ENCODE assay signal across 22 cellular contexts in genomic region chr15:64656508-64656907, GRCh38.
DNase-seq lines count a peak whose midpoint lies in the region; ATAC-seq, FAIRE-seq and TF ChIP-seq lines count a peak whose summit lies in the region.
"Had no signal": no experiment of that assay in that cellular context is flagged by ENCODE, and none has a peak within 500 bp of the region (broad histone marks: within the 10 kb centered on the region; RNA-seq: fewer than 3 reads in every experiment).

No MANE protein-coding gene starts in this region.

- BruUV-seq in HepG2 (replicated peaks; lab: Mats Ljungman, UMichigan) (no TSS peak), K562 (replicated peaks; lab: Mats Ljungman, UMichigan) (no TSS peak)

- peaks cover 10% of the 10 kb centered on the region for H3K36me3 Mint-ChIP-seq in progenitor cell of endocrine pancreas (ENCODE audit: insufficient read depth)

- no peak for DNase-seq in HepG2 (ENCODE audit: low spot score)
- DNase-seq in right lobe of liver = no peak
- no peak for DNase-seq in K562 (ENCODE audit: extremely low read depth in 1 of 4, low spot score in 3 of 4)
- DNase-seq in progenitor cell of endocrine pancreas (ENCODE audit: low spot score, unreplicated experiment) = no peak
- no peak for DNase-seq in SW 1271 (lab: John Stamatoyannopoulos, UW)
- no peak for DNase-seq in NCI-H526 treated with DMSO at 0.1 percent for 48 hours (lab: John Stamatoyannopoulos, UW)
- DNase-seq in activated T-cell treated with anti-CD3 and anti-CD28 coated beads for 4 hours = no peak
- DNase-seq: AML-193; Caco-2; Calu3; CD4-positive, alpha-beta T cell; CD8-positive, alpha-beta T cell; DMS79 treated with DMSO at 0.1 percent for 48 hours; GF-D8 had no signal

- H3K9ac ChIP-seq in HepG2 (ENCODE audit: insufficient read depth, low read depth, low read length) (no peak overlapping the region), K562 (ENCODE audit: insufficient read depth in 1 of 2, low read depth in 2 of 2, low read length in 2 of 2) (no peak overlapping the region)

- POLR2A ChIA-PET in HepG2 (lab: Yijun Ruan, JAX) (no interaction called here), K562 (lab: Yijun Ruan, JAX) (no interaction called here)

- no peaks in the 10 kb centered on the region for H3K9me3 Mint-ChIP-seq in progenitor cell of endocrine pancreas (ENCODE audit: low read depth)
- H3K9me3 Mint-ChIP-seq: CD4-positive, alpha-beta T cell; CD8-positive, alpha-beta T cell had no signal

- TF ChIP-seq RAD21 in HepG2 (CRISPR knock-in tag; IDR thresholded peaks at IDR 0.05) = no peak
- no peak for TF ChIP-seq RAD21 in K562 (CRISPR knock-in tag; conservative IDR thresholded peaks at IDR 0.05 in 1 of 2, IDR thresholded peaks at IDR 0.05 in 1 of 2)

- H3K27me3 Mint-ChIP-seq in progenitor cell of endocrine pancreas = no peaks in the 10 kb centered on the region
- H3K27me3 Mint-ChIP-seq: B cell; CD4-positive, alpha-beta T cell had no signal

- TF ChIP-seq CTCF in HepG2 (CRISPR knock-in tag; IDR thresholded peaks at IDR 0.05) (no peak), right lobe of liver (IDR thresholded peaks at IDR 0.05) (no peak), K562 (IDR thresholded peaks at IDR 0.05 in 2 of 3, conservative IDR thresholded peaks at IDR 0.05 in 1 of 3; ENCODE audit: insufficient read depth in 2 of 3, low read depth in 1 of 3, low read length in 3 of 3) (no peak), progenitor cell of endocrine pancreas (IDR thresholded peaks at IDR 0.05; ENCODE audit: unreplicated experiment) (no peak)

- ATAC-seq in HepG2 (no peak), right lobe of liver (no peak), K562 (no peak)
- ATAC-seq: A549; CD8-positive, alpha-beta T cell had no signal

- peaks cover 2 to 4% of the 10 kb centered on the region in 2 experiments; a peak in 2 of 5 replicates for H3K36me3 ChIP-seq in HepG2 (replicated peaks in 1 of 2; ENCODE audit: control insufficient read depth in 1 of 2, insufficient read depth in 2 of 2, low read length in 2 of 2)
- H3K36me3 ChIP-seq in right lobe of liver = no peaks in the 10 kb centered on the region
- peaks cover 15% of the 10 kb centered on the region; the same call in 2 of the 3 replicates for H3K36me3 ChIP-seq in K562 (ENCODE audit: control insufficient read depth, insufficient read depth, low read length)

- TF ChIP-seq POLR2A in HepG2 (IDR thresholded peaks at IDR 0.05; ENCODE audit: insufficient read depth in 1 of 2, low read depth in 2 of 2, low read length in 2 of 2) (no peak), right lobe of liver (IDR thresholded peaks at IDR 0.05) (no peak), K562 (conservative IDR thresholded peaks at IDR 0.05) (no peak)

- H3K4me3 Mint-ChIP-seq in progenitor cell of endocrine pancreas (ENCODE audit: low read depth) = no peak overlapping the region
- H3K4me3 Mint-ChIP-seq: B cell; CD4-positive, alpha-beta T cell; CD8-positive, alpha-beta T cell had no signal

- H3K9me3 ChIP-seq in HepG2 (ENCODE audit: low read length) = no peaks in the 10 kb centered on the region
- H3K9me3 ChIP-seq in right lobe of liver = no peaks in the 10 kb centered on the region
- H3K9me3 ChIP-seq in K562 (replicated peaks; ENCODE audit: control insufficient read depth, insufficient read depth, low read depth, low read length) = no peaks in the 10 kb centered on the region
- H3K9me3 ChIP-seq: A549; BLaER1 treated with 17β-estradiol and CSF1 and Interleukin-3, amounts not matched to agents 10 nM and 100 nM; Caco-2 had no signal

- no peak overlapping the region for H3K27ac ChIP-seq in HepG2 (ENCODE audit: extremely low read length, insufficient read depth, low read length)
- H3K27ac ChIP-seq in right lobe of liver = no peak overlapping the region
- no peak overlapping the region for H3K27ac ChIP-seq in K562 (ENCODE audit: extremely low read depth, low read depth, low read length)
- H3K27ac ChIP-seq: 22Rv1; A549; BLaER1 treated with 17β-estradiol and CSF1 and Interleukin-3, amounts not matched to agents 10 nM and 100 nM had no signal

- no peak for TF ChIP-seq EP300 in HepG2 (IDR thresholded peaks at IDR 0.05; ENCODE audit: low read depth in 2 of 2, low read length in 2 of 2)
- no peak for TF ChIP-seq EP300 in HepG2 (CRISPR knock-in tag; IDR thresholded peaks at IDR 0.05; ENCODE audit: borderline replicate concordance)
- TF ChIP-seq EP300 in K562 (IDR thresholded peaks at IDR 0.05; ENCODE audit: low read length) = no peak

- H4K20me1 ChIP-seq in HepG2 (ENCODE audit: insufficient read depth, low read length) (no peaks in the 10 kb centered on the region), K562 (replicated peaks; ENCODE audit: control insufficient read depth, insufficient read depth, low read length) (no peaks in the 10 kb centered on the region)

- H3K4me1 ChIP-seq in HepG2 (ENCODE audit: insufficient read depth, low read length) (peaks cover 30% of the 10 kb centered on the region), right lobe of liver (peaks cover 0 to 8% (median 4%) of the 10 kb centered on the region in 4 donors), K562 (replicated peaks in 1 of 2; ENCODE audit: control insufficient read depth in 2 of 2, insufficient read depth in 2 of 2, low read length in 2 of 2) (no peaks in the 10 kb centered on the region; a peak in 1 of 5 replicates)

- WGBS in HepG2 (ENCODE audit: low lambda C conversion rate) = 93% methylated on average over 2 of the region's 2 CpGs
- 85% methylated on average over 2 of the region's 2 CpGs for WGBS in right lobe of liver (ENCODE audit: insufficient coverage, low coverage, low lambda C conversion rate, missing lambda C conversion rate)
- 71% methylated on average over 2 of the region's 2 CpGs for WGBS in K562 (ENCODE audit: insufficient coverage, low coverage, missing lambda C conversion rate)

- H3K4me2 ChIP-seq in HepG2 (ENCODE audit: low read depth, low read length) = no peak overlapping the region
- H3K4me2 ChIP-seq in K562 (ENCODE audit: insufficient read depth, low read length) = no peak overlapping the region
- H3K4me2 ChIP-seq: A549 had no signal

- CTCF ChIA-PET in HepG2 (lab: Yijun Ruan, JAX; ENCODE audit: low intra/inter-chr PET ratio, low total read pairs) = no interaction called here
- CTCF ChIA-PET in K562 (lab: Yijun Ruan, JAX; ENCODE audit: low intra/inter-chr PET ratio) = no interaction called here

- H3K9me1 ChIP-seq in K562 (ENCODE audit: control insufficient read depth, insufficient read depth, low read length) = no peaks in the 10 kb centered on the region

- in situ Hi-C loops in HepG2 (cut with HindIII; ENCODE audit: extremely low pct_ligation_motif_present, low pct_unique_long_range_greater_than_20kb) (loop anchor here (10.0 kb wide), 1 partner anchor 222 kb away; no protein-coding TSS in a partner anchor), K562 (cut with MboI) (loop anchor here (25.0 kb wide), 1 partner anchor 444 kb away; no protein-coding TSS in a partner anchor)

- no peak for FAIRE-seq in HepG2 (lab: Jason Lieb, UNC)
- FAIRE-seq in K562 (lab: Jason Lieb, UNC) = no peak
- FAIRE-seq: A549, D721Med, G401.6, GM12891, GM19239 had no signal

- H3K79me2 ChIP-seq in HepG2 (ENCODE audit: insufficient read depth, low read length) (no peaks in the 10 kb centered on the region), K562 (ENCODE audit: control insufficient read depth, insufficient read depth, low read length) (peaks cover 15% of the 10 kb centered on the region)

- H3K27ac Mint-ChIP-seq in progenitor cell of endocrine pancreas = peak overlapping the region; percentile 77
- H3K27ac Mint-ChIP-seq: B cell; CD4-positive, alpha-beta T cell; CD8-positive, alpha-beta T cell had no signal

- H3K27me3 ChIP-seq in HepG2 (ENCODE audit: control insufficient read depth in 1 of 2, insufficient read depth in 2 of 2, low read length in 2 of 2) = no peaks in the 10 kb centered on the region
- no peaks in the 10 kb centered on the region for H3K27me3 ChIP-seq in right lobe of liver
- no peaks in the 10 kb centered on the region for H3K27me3 ChIP-seq in K562 (ENCODE audit: control insufficient read depth in 2 of 2, insufficient read depth in 2 of 2, low read length in 2 of 2)
- H3K27me3 ChIP-seq: BLaER1 treated with 17β-estradiol and CSF1 and Interleukin-3, amounts not matched to agents 10 nM and 100 nM had no signal

- no peak overlapping the region for H3K4me3 ChIP-seq in HepG2 (replicated peaks in 1 of 3; ENCODE audit: insufficient read depth in 1 of 3, low read depth in 2 of 3, low read length in 3 of 3)
- no peak overlapping the region for H3K4me3 ChIP-seq in right lobe of liver
- H3K4me3 ChIP-seq in K562 = no peak overlapping the region
- H3K4me3 ChIP-seq: A549; BLaER1 treated with 17β-estradiol and CSF1 and Interleukin-3, amounts not matched to agents 10 nM and 100 nM had no signal

- intact Hi-C loops in HepG2 (cut with micrococcal nuclease; ENCODE audit: unreplicated experiment) = loop anchor here (10.0 kb wide), 2 partner anchors 232 to 452 kb away; no protein-coding TSS in a partner anchor
- intact Hi-C loops in right lobe of liver (cut with DNase I) = no loop called here
- intact Hi-C loops in K562 (cut with micrococcal nuclease) = loop anchor here (10.0 kb wide), 1 partner anchor 232 kb away; no protein-coding TSS in a partner anchor

- H2AFZ ChIP-seq in HepG2 (ENCODE audit: low read length) = no peak overlapping the region
- no peak overlapping the region for H2AFZ ChIP-seq in K562 (ENCODE audit: low read depth, low read length)

- peaks cover 29% of the 10 kb centered on the region for H3K4me1 Mint-ChIP-seq in progenitor cell of endocrine pancreas (ENCODE audit: low read depth)

TF ChIP-seq in HepG2, 621 proteins besides CTCF, POLR2A, EP300 and RAD21 (continues in another document):
- TF ChIP-seq ZNF577 (CRISPR knock-in tag; IDR thresholded peaks at IDR 0.05; ENCODE audit: borderline replicate concordance, low read depth) = no peak

TF ChIP-seq in K562, 482 proteins besides CTCF, POLR2A, EP300 and RAD21:
- TF ChIP-seq SUPT5H (IDR thresholded peaks at IDR 0.05) = no peak
- TF ChIP-seq ZNF512 (tag; IDR thresholded peaks at IDR 0.05) = peak; percentile 57; the same call in 1 of the 2 replicates

Comparison
In these comparisons a context has a peak if more than half of its experiments do, and no peak if none do; other contexts are left out.
1. intact Hi-C loops: an anchor here in HepG2 (10.0 kb wide) and K562 (10.0 kb wide); none called in right lobe of liver.
2. Of the 241 proteins assayed by ChIP-seq in both HepG2 and K562: peak only in HepG2: none; only in K562: none; in both: ZNF512; in neither: 240.